ENCODE assay signal across 1 cellular context in genomic region chr11:16280256-16280682, GRCh38.
TF ChIP-seq lines count a peak whose summit lies in the region.

No MANE protein-coding gene starts in this region.

TF ChIP-seq in K562, 482 proteins besides CTCF, POLR2A, EP300 and RAD21 (continued from another document and continues in another):
- TF ChIP-seq ZNF395 (CRISPR knock-in tag; IDR thresholded peaks at IDR 0.05): peak; percentile 76; the same call in 1 of the 2 replicates
- TF ChIP-seq BRD4 (IDR thresholded peaks at IDR 0.05): no peak
- no peak for TF ChIP-seq NCOA4 (IDR thresholded peaks at IDR 0.05; ENCODE audit: partially characterized antibody)
- TF ChIP-seq ZKSCAN8 (CRISPR knock-in tag; IDR thresholded peaks at IDR 0.05): no peak
- TF ChIP-seq PHB2 (IDR thresholded peaks at IDR 0.05; ENCODE audit: low read depth): no peak
- TF ChIP-seq ZNF695 (CRISPR knock-in tag; IDR thresholded peaks at IDR 0.05): no peak
- TF ChIP-seq ARHGAP35 (IDR thresholded peaks at IDR 0.05; ENCODE audit: partially characterized antibody): no peak
- TF ChIP-seq SIN3A (IDR thresholded peaks at IDR 0.05; ENCODE audit: borderline replicate concordance in 2 of 2, control insufficient read depth in 1 of 2, low read depth in 2 of 2, low read length in 2 of 2): no peak
- no peak for TF ChIP-seq TEAD1 (CRISPR knock-in tag; IDR thresholded peaks at IDR 0.05)
- peak; percentile 35; the same call in 1 of the 2 replicates for TF ChIP-seq CTBP1 (IDR thresholded peaks at IDR 0.05; ENCODE audit: borderline replicate concordance)
- no peak for TF ChIP-seq GATA2 (CRISPR knock-in tag; IDR thresholded peaks at IDR 0.05)
- TF ChIP-seq TFAP4 (CRISPR knock-in tag; IDR thresholded peaks at IDR 0.05; ENCODE audit: borderline replicate concordance): no peak; the same call in 1 of the 2 replicates
- TF ChIP-seq JUN (IDR thresholded peaks at IDR 0.05; ENCODE audit: borderline replicate concordance, low read depth, low read length): no peak
- TF ChIP-seq JUN (CRISPR knock-in tag; IDR thresholded peaks at IDR 0.05; ENCODE audit: borderline replicate concordance): no peak
- peak; percentile 72; the same call in 1 of the 2 replicates for TF ChIP-seq RNF2 (IDR thresholded peaks at IDR 0.05)
- TF ChIP-seq ZEB2 (IDR thresholded peaks at IDR 0.05): peak; percentile 59
- TF ChIP-seq ZNF347 (CRISPR knock-in tag; IDR thresholded peaks at IDR 0.05; ENCODE audit: low read depth): no peak
- no peak for TF ChIP-seq PHF8 (IDR thresholded peaks at IDR 0.05; ENCODE audit: borderline replicate concordance, low read length)
- TF ChIP-seq MNT (conservative IDR thresholded peaks at IDR 0.05): peak in 1 of 2 experiments; percentile 57; a peak in 2 of 4 replicates
- TF ChIP-seq ARID1B (IDR thresholded peaks at IDR 0.05): peak; percentile 76
- no peak for TF ChIP-seq NELFE (IDR thresholded peaks at IDR 0.05; ENCODE audit: insufficient read depth, insufficient read length)
- no peak for TF ChIP-seq CHD4 (IDR thresholded peaks at IDR 0.05; ENCODE audit: insufficient read depth, insufficient replicate concordance, low read depth, low read length, poor library complexity, severe bottlenecking)
- no peak for TF ChIP-seq ZNF124 (CRISPR knock-in tag; IDR thresholded peaks at IDR 0.05)
- TF ChIP-seq ARNT (IDR thresholded peaks at IDR 0.05): peak; percentile 32 to 68; a peak in 2 of 4 replicates
- no peak for TF ChIP-seq DIDO1 (tag; IDR thresholded peaks at IDR 0.05; ENCODE audit: low read depth)
- no peak for TF ChIP-seq ZBTB1 (CRISPR knock-in tag; IDR thresholded peaks at IDR 0.05; ENCODE audit: borderline replicate concordance, low read depth)
- no peak for TF ChIP-seq SMAD1 (IDR thresholded peaks at IDR 0.05; ENCODE audit: low read depth, low read length, partially characterized antibody)
- no peak for TF ChIP-seq GABPB1 (CRISPR knock-in tag; IDR thresholded peaks at IDR 0.05)
- no peak for TF ChIP-seq ZBTB11 (CRISPR knock-in tag; IDR thresholded peaks at IDR 0.05)
- peak; percentile 22; the same call in 1 of the 2 replicates for TF ChIP-seq PML (IDR thresholded peaks at IDR 0.05; ENCODE audit: low read length)
- no peak for TF ChIP-seq NFYB (IDR thresholded peaks at IDR 0.05; ENCODE audit: extremely low read depth, insufficient read length)
- TF ChIP-seq TRIM25 (IDR thresholded peaks at IDR 0.05; ENCODE audit: borderline replicate concordance): no peak
- TF ChIP-seq ZNF785 (CRISPR knock-in tag; IDR thresholded peaks at IDR 0.05): no peak
- TF ChIP-seq SNRNP70 (optimal IDR thresholded peaks at IDR 0.05; ENCODE audit: low read depth, low read length): no peak
- TF ChIP-seq HMGN3 (IDR thresholded peaks at IDR 0.05; ENCODE audit: borderline replicate concordance, extremely low read depth, insufficient read length, low read depth, low read length): no peak
- TF ChIP-seq HSF4 (CRISPR knock-in tag; IDR thresholded peaks at IDR 0.05; ENCODE audit: borderline replicate concordance): no peak
- no peak for TF ChIP-seq RBM22 (IDR thresholded peaks at IDR 0.05; ENCODE audit: low read depth, low read length, poor library complexity, severe bottlenecking)
- TF ChIP-seq TAF9B (IDR thresholded peaks at IDR 0.05; ENCODE audit: partially characterized antibody): no peak
- peak in 1 of 2 experiments; percentile 82; a peak in 2 of 4 replicates for TF ChIP-seq TBL1XR1 (IDR thresholded peaks at IDR 0.05; ENCODE audit: low read length in 2 of 2)
- no peak for TF ChIP-seq TGIF2 (CRISPR knock-in tag; IDR thresholded peaks at IDR 0.05)
- no peak for TF ChIP-seq EGR1 (conservative IDR thresholded peaks at IDR 0.05)
- no peak for TF ChIP-seq RBM14 (IDR thresholded peaks at IDR 0.05; ENCODE audit: borderline replicate concordance, insufficient read depth, low read depth, low read length)
- peak; percentile 48 for TF ChIP-seq NCOR1 (IDR thresholded peaks at IDR 0.05)
- TF ChIP-seq FOXA1 (IDR thresholded peaks at IDR 0.05; ENCODE audit: borderline replicate concordance): no peak
- no peak for TF ChIP-seq GABPA (tag; conservative IDR thresholded peaks at IDR 0.05; ENCODE audit: low read depth)
- TF ChIP-seq HNRNPK (IDR thresholded peaks at IDR 0.05; ENCODE audit: low read depth, low read length, poor library complexity, severe bottlenecking): no peak
- TF ChIP-seq ZNF551 (CRISPR knock-in tag; IDR thresholded peaks at IDR 0.05): no peak
- TF ChIP-seq GATAD2A (IDR thresholded peaks at IDR 0.05): no peak
- no peak for TF ChIP-seq ARID4B (CRISPR knock-in tag; IDR thresholded peaks at IDR 0.05)
- TF ChIP-seq RBM17 (IDR thresholded peaks at IDR 0.05; ENCODE audit: borderline replicate concordance, low read depth, low read length): no peak
- peak; percentile 100 for TF ChIP-seq MEIS2 (IDR thresholded peaks at IDR 0.05; ENCODE audit: partially characterized antibody)
- TF ChIP-seq ZSCAN29 (IDR thresholded peaks at IDR 0.05): no peak
- TF ChIP-seq ZHX1 (conservative IDR thresholded peaks at IDR 0.05; ENCODE audit: low read length): no peak
- TF ChIP-seq ZNF639 (CRISPR knock-in tag; conservative IDR thresholded peaks at IDR 0.05 in 1 of 2, IDR thresholded peaks at IDR 0.05 in 1 of 2): no peak
